ENCODE assay signal across 13 cellular contexts in the genomic region with DNA sequence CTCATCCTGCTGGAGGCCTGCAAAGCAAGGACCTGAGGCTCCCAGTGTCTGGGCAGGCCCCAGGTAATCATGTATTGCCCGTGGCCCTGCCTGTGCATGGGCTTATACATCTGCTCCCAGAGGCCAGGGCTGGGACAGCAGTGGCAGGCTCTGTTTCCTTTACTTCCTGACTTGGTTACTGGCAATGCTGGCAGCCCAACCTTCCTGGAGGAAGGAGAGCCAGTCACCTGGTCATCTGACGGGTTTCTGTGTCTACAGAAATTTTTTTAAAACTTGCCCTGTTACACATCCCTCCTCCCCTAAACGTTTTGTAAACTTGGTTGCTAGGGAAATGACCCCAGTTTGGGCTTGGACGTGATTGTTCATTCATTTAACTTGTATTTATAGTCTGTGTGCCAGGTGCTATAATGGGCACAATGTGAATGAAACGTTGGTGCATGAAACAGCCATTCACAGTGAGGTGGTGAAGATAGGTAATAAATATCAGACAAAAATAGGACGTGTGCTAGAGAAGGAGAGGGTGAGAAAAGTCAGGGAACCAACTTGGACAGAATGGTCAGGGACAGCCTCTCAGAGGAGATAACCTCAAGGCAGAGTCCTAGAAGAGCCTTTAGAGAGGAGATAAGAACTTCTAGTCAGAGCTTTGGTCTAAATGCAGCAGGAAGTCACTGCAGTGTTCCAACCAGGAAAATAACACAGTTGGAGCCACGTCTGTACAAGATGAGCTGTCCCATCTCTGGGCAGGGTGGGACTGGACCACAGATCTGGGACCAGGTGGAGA. TPM values are rescaled to one million over a fixed set of nuclear protein-coding genes. Genes with fewer than 3 reads are reported as not detected.
A peak's percentile ranks its signal among the peaks of the same experiment; 100 is the strongest.
DNase-seq lines count a peak whose midpoint lies in the region; ATAC-seq and TF ChIP-seq lines count a peak whose summit lies in the region.
"Had no signal": no experiment of that assay in that cellular context is flagged by ENCODE, and none has a peak within 500 bp of the region (broad histone marks: within the 10 kb centered on the region; RNA-seq: fewer than 3 reads in every experiment).

No MANE protein-coding gene starts in this region.

- intact Hi-C loops in stomach (cut with DNase I; ENCODE audit: low total_unique reads): loop anchor here (5.0 kb wide), 1 partner anchor 183 kb away; a partner anchor contains a TSS

- H3K4me1 ChIP-seq in gastroesophageal sphincter: peaks cover 0 to 77% (median 22%) of the 10 kb centered on the region in 3 donors
- peaks cover 18 to 56% (median 41%) of the 10 kb centered on the region in 4 donors for H3K4me1 ChIP-seq in stomach

- no peaks in the 10 kb centered on the region for H3K9me3 ChIP-seq in gastroesophageal sphincter
- H3K9me3 ChIP-seq in stomach: no peaks in the 10 kb centered on the region
- H3K9me3 ChIP-seq: tibial artery had no signal

- CTCF ChIA-PET in activated CD4-positive, alpha-beta T cell treated with anti-CD3 and anti-CD28 coated beads, Interleukin-2, amount 10 ng/mL, durations not matched to agents 7 days and 5 days (lab: Charles Lee): interaction anchor here (0.6 to 10.5 kb wide), 7 partner anchors 9 to 296 kb away, joined by 3 to 144 read pairs (median 6); a partner anchor contains a TSS
- CTCF ChIA-PET in activated CD8-positive, alpha-beta T cell treated with anti-CD3 and anti-CD28 coated beads, Interleukin-2, amount 10 ng/mL, durations not matched to agents 7 days and 5 days (lab: Charles Lee): interaction anchor here (1.0 to 6.1 kb wide), 8 partner anchors 10 to 184 kb away, joined by 3 to 206 read pairs (median 7); a partner anchor contains a TSS

- peak; percentile 32 for DNase-seq in activated CD4-positive, alpha-beta T cell treated with anti-CD3 and anti-CD28 coated beads, Interleukin-2, amount 10 ng/mL, durations not matched to agents 7 days and 5 days
- no peak for DNase-seq in activated CD4-positive, alpha-beta T cell treated with anti-CD3 and anti-CD28 coated beads, Interleukin-2, amount 50 U/mL, for 1 hour
- DNase-seq in activated CD8-positive, alpha-beta T cell treated with anti-CD3 and anti-CD28 coated beads, Interleukin-2, amount 10 ng/mL, durations not matched to agents 7 days and 5 days: peak; percentile 37
- DNase-seq in stomach (no peak), DMS79 treated with DMSO at 0.1 percent for 48 hours (lab: John Stamatoyannopoulos, UW) (no peak)
- no peak for DNase-seq in effector CD4-positive, alpha-beta T cell
- DNase-seq: brain microvascular endothelial cell, GM23248, NCI-H1092 treated with DMSO at 0.1 percent for 48 hours, tibial artery had no signal

- TF ChIP-seq EP300 in gastroesophageal sphincter (IDR thresholded peaks at IDR 0.05): no peak
- TF ChIP-seq EP300 in stomach (IDR thresholded peaks at IDR 0.05): no peak

- H3K36me3 ChIP-seq in gastroesophageal sphincter: peaks cover 0 to 86% of the 10 kb centered on the region in 2 donors
- peaks cover 20 to 82% (median 77%) of the 10 kb centered on the region in 4 donors for H3K36me3 ChIP-seq in stomach

- H3K4me3 Mint-ChIP-seq in activated CD4-positive, alpha-beta T cell treated with anti-CD3 and anti-CD28 coated beads, Interleukin-2, amount 10 ng/mL, durations not matched to agents 7 days and 5 days: peak overlapping the region; percentile 62
- peak overlapping the region; percentile 55 for H3K4me3 Mint-ChIP-seq in activated CD8-positive, alpha-beta T cell treated with anti-CD3 and anti-CD28 coated beads, Interleukin-2, amount 10 ng/mL, durations not matched to agents 7 days and 5 days
- H3K4me3 Mint-ChIP-seq: WTC11 had no signal

- 28 to 38% methylated on average over 6 to 7 of the region's 7 CpGs for WGBS in gastroesophageal sphincter (ENCODE audit: low coverage in 1 of 2), 2 donors
- 27 to 49% (median 36%) methylated on average over 7 of the region's 7 CpGs for WGBS in stomach, 5 donors

- POLR2A ChIA-PET in activated CD4-positive, alpha-beta T cell treated with anti-CD3 and anti-CD28 coated beads, Interleukin-2, amount 10 ng/mL, durations not matched to agents 7 days and 5 days (lab: Charles Lee): no interaction called here
- POLR2A ChIA-PET in activated CD8-positive, alpha-beta T cell treated with anti-CD3 and anti-CD28 coated beads, Interleukin-2, amount 10 ng/mL, durations not matched to agents 7 days and 5 days (lab: Charles Lee): interaction anchor here (0.7 to 1.9 kb wide), 5 partner anchors 13 to 300 kb away, joined by 3 to 5 read pairs (median 3); a partner anchor contains a TSS

- ATAC-seq in activated CD8-positive, alpha-beta T cell treated with anti-CD3 and anti-CD28 coated beads, Interleukin-2, amount 10 ng/mL, durations not matched to agents 7 days and 5 days: no peak
- peak; percentile 44 for ATAC-seq in gastroesophageal sphincter
- no peak for ATAC-seq in HG03097 (IDR thresholded peaks at IDR 0.05; ENCODE audit: low FRiP score, unreplicated experiment)
- ATAC-seq: WTC11 had no signal

- TF ChIP-seq CTCF in gastroesophageal sphincter (IDR thresholded peaks at IDR 0.05) (no peak), stomach (IDR thresholded peaks at IDR 0.05) (no peak)

- H3K27me3 Mint-ChIP-seq in activated CD4-positive, alpha-beta T cell treated with anti-CD3 and anti-CD28 coated beads, Interleukin-2, amount 10 ng/mL, durations not matched to agents 7 days and 5 days: no peaks in the 10 kb centered on the region
- no peaks in the 10 kb centered on the region for H3K27me3 Mint-ChIP-seq in activated CD8-positive, alpha-beta T cell treated with anti-CD3 and anti-CD28 coated beads, Interleukin-2, amount 10 ng/mL, durations not matched to agents 7 days and 5 days (ENCODE audit: low read depth)

- H3K4me3 ChIP-seq in gastroesophageal sphincter (no peak overlapping the region), stomach (no peak overlapping the region)
- H3K4me3 ChIP-seq: GM23248, tibial artery had no signal

- H3K27me3 ChIP-seq in gastroesophageal sphincter (no peaks in the 10 kb centered on the region), stomach (no peaks in the 10 kb centered on the region)
- H3K27me3 ChIP-seq: brain microvascular endothelial cell, tibial artery had no signal

- no peaks in the 10 kb centered on the region for H3K9me3 Mint-ChIP-seq in activated CD4-positive, alpha-beta T cell treated with anti-CD3 and anti-CD28 coated beads, Interleukin-2, amount 10 ng/mL, durations not matched to agents 7 days and 5 days
- H3K9me3 Mint-ChIP-seq in activated CD8-positive, alpha-beta T cell treated with anti-CD3 and anti-CD28 coated beads, Interleukin-2, amount 10 ng/mL, durations not matched to agents 7 days and 5 days (ENCODE audit: insufficient read depth): no peaks in the 10 kb centered on the region
- H3K9me3 Mint-ChIP-seq: WTC11 had no signal

- peak overlapping the region in 3 of 4 donors; percentile 65 to 73 (median 71) for H3K27ac ChIP-seq in gastroesophageal sphincter
- peak overlapping the region in 4 of 5 donors; percentile 58 to 75 (median 72) for H3K27ac ChIP-seq in stomach
- H3K27ac ChIP-seq: brain microvascular endothelial cell, GM23248, tibial artery had no signal

- peak overlapping the region; percentile 88 for H3K27ac Mint-ChIP-seq in activated CD4-positive, alpha-beta T cell treated with anti-CD3 and anti-CD28 coated beads, Interleukin-2, amount 10 ng/mL, durations not matched to agents 7 days and 5 days
- H3K27ac Mint-ChIP-seq in activated CD8-positive, alpha-beta T cell treated with anti-CD3 and anti-CD28 coated beads, Interleukin-2, amount 10 ng/mL, durations not matched to agents 7 days and 5 days: peak overlapping the region; percentile 91
- H3K27ac Mint-ChIP-seq: WTC11 had no signal

- H3K36me3 Mint-ChIP-seq in activated CD4-positive, alpha-beta T cell treated with anti-CD3 and anti-CD28 coated beads, Interleukin-2, amount 10 ng/mL, durations not matched to agents 7 days and 5 days (ENCODE audit: low read depth): peaks cover 76% of the 10 kb centered on the region
- peaks cover 73% of the 10 kb centered on the region for H3K36me3 Mint-ChIP-seq in activated CD8-positive, alpha-beta T cell treated with anti-CD3 and anti-CD28 coated beads, Interleukin-2, amount 10 ng/mL, durations not matched to agents 7 days and 5 days (ENCODE audit: low read depth)
- H3K36me3 Mint-ChIP-seq: WTC11 had no signal

- TF ChIP-seq POLR2A in gastroesophageal sphincter (IDR thresholded peaks at IDR 0.05) (no peak), stomach (IDR thresholded peaks at IDR 0.05) (no peak)

- peaks cover 89% of the 10 kb centered on the region for H3K4me1 Mint-ChIP-seq in activated CD4-positive, alpha-beta T cell treated with anti-CD3 and anti-CD28 coated beads, Interleukin-2, amount 10 ng/mL, durations not matched to agents 7 days and 5 days
- peaks cover 92% of the 10 kb centered on the region for H3K4me1 Mint-ChIP-seq in activated CD8-positive, alpha-beta T cell treated with anti-CD3 and anti-CD28 coated beads, Interleukin-2, amount 10 ng/mL, durations not matched to agents 7 days and 5 days (ENCODE audit: low read depth)

RNA-seq across cellular contexts. Expression of a gene that starts 14.1 kb away (rescaled TPM):
- 10 to 100 TPM; 75.2 to 81.4 TPM for total RNA-seq in activated CD4-positive, alpha-beta T cell treated with anti-CD3 and anti-CD28 coated beads, Interleukin-2, amount 10 ng/mL, durations not matched to agents 7 days and 5 days
- 10 to 100 TPM; 62.6 to 65.0 TPM for total RNA-seq in activated CD8-positive, alpha-beta T cell treated with anti-CD3 and anti-CD28 coated beads, Interleukin-2, amount 10 ng/mL, durations not matched to agents 7 days and 5 days
- 10 to 100 TPM; 43.9 to 67.5 (median 51.4) TPM for total RNA-seq in gastroesophageal sphincter
- 10 to 100 TPM; 18.7 to 73.0 (median 34.3) TPM for total RNA-seq in stomach
- polyA plus RNA-seq in stomach: 10 to 100 TPM; 34.5 to 60.1 (median 60.1) TPM

RNA-seq across cellular contexts. Expression of a gene that starts 21.7 kb away (rescaled TPM):
- total RNA-seq in activated CD4-positive, alpha-beta T cell treated with anti-CD3 and anti-CD28 coated beads, Interleukin-2, amount 10 ng/mL, durations not matched to agents 7 days and 5 days: 1 to 10 TPM; 2.4 to 3.0 TPM
- total RNA-seq in activated CD8-positive, alpha-beta T cell treated with anti-CD3 and anti-CD28 coated beads, Interleukin-2, amount 10 ng/mL, durations not matched to agents 7 days and 5 days: 1 to 10 TPM; 1.1 to 1.7 TPM
- total RNA-seq in gastroesophageal sphincter (under 1 TPM in 2 of 4 donors, not detected in 2; 0.12 to 0.13 TPM), stomach (under 1 TPM in 2 of 5 donors, not detected in 3; 0.37 to 0.58 TPM)
- polyA plus RNA-seq in stomach: under 1 TPM in 2 of 3 donors, not detected in 1; 0.06 to 0.15 TPM
- polyA plus RNA-seq: GM23248 had no signal

Comparison
In these comparisons a context has a peak if more than half of its experiments do, and no peak if none do; other contexts are left out.
1. DNase-seq: peak in activated CD4-positive, alpha-beta T cell treated with anti-CD3 and anti-CD28 coated beads, Interleukin-2, amount 10 ng/mL, durations not matched to agents 7 days and 5 days (single experiment) and activated CD8-positive, alpha-beta T cell treated with anti-CD3 and anti-CD28 coated beads, Interleukin-2, amount 10 ng/mL, durations not matched to agents 7 days and 5 days (single experiment); none in activated CD4-positive, alpha-beta T cell treated with anti-CD3 and anti-CD28 coated beads, Interleukin-2, amount 50 U/mL, for 1 hour (single experiment), stomach (single experiment), effector CD4-positive, alpha-beta T cell (single experiment) and DMS79 treated with DMSO at 0.1 percent for 48 hours (single experiment).